In genomic region chr11:93542753-93543246, GRCh38 we compare ENCODE assay signal across 8 cellular contexts. TPM values are rescaled to one million over a fixed set of nuclear protein-coding genes. Genes with fewer than 3 reads are reported as not detected.
DNase-seq lines count a peak whose midpoint lies in the region; ATAC-seq, FAIRE-seq and TF ChIP-seq lines count a peak whose summit lies in the region.

No MANE protein-coding gene starts in this region.

- H3K27me3 Mint-ChIP-seq in activated naive CD8-positive, alpha-beta T cell = peaks cover 9% of the 10 kb centered on the region

- H3K4me1 Mint-ChIP-seq in activated naive CD8-positive, alpha-beta T cell (ENCODE audit: low read depth) = peaks cover 23% of the 10 kb centered on the region

- no peaks in the 10 kb centered on the region for H3K36me3 Mint-ChIP-seq in activated naive CD8-positive, alpha-beta T cell

- no peak for TF ChIP-seq CTCF in smooth muscle cell (IDR thresholded peaks at IDR 0.05; ENCODE audit: borderline replicate concordance, insufficient read depth, poor library complexity, severe bottlenecking)

- peaks cover 3% of the 10 kb centered on the region for H3F3A ChIP-seq in smooth muscle cell (ENCODE audit: low read depth)

- peak; percentile 41 for ATAC-seq in GM19351 (IDR thresholded peaks at IDR 0.05; ENCODE audit: unreplicated experiment)
- peak; percentile 8 for ATAC-seq in HG03378 (IDR thresholded peaks at IDR 0.05; ENCODE audit: unreplicated experiment)

- no peak overlapping the region for H3K27ac Mint-ChIP-seq in activated naive CD8-positive, alpha-beta T cell

- peak overlapping the region; percentile 83 for H3K4me3 Mint-ChIP-seq in activated naive CD8-positive, alpha-beta T cell

- no peak for FAIRE-seq in urothelium cell line (lab: Jason Lieb, UNC)

- H3K9ac ChIP-seq in BLaER1 treated with 17β-estradiol and CSF1 and Interleukin-3, amounts not matched to agents 10 nM and 100 nM = peak overlapping the region; percentile 77 to 87 (median 84)
- H3K9ac ChIP-seq in iPS-18a (ENCODE audit: low read length) (peak overlapping the region; percentile 67), smooth muscle cell (ENCODE audit: low read depth) (peak overlapping the region; percentile 84)

- H3K27me3 ChIP-seq in BLaER1 treated with 17β-estradiol and CSF1 and Interleukin-3, amounts not matched to agents 10 nM and 100 nM = no peaks in the 10 kb centered on the region
- H3K27me3 ChIP-seq in iPS-18a (ENCODE audit: control insufficient read depth, insufficient read depth, low read length) (no peaks in the 10 kb centered on the region), smooth muscle cell (ENCODE audit: low read depth) (no peaks in the 10 kb centered on the region)

- peak overlapping the region; percentile 75 to 90 (median 84) for H3K4me3 ChIP-seq in BLaER1 treated with 17β-estradiol and CSF1 and Interleukin-3, amounts not matched to agents 10 nM and 100 nM
- H3K4me3 ChIP-seq in iPS-18a (ENCODE audit: low read length) (peak overlapping the region; percentile 66), smooth muscle cell (peak overlapping the region; percentile 95)

- peaks cover 0 to 19% (median 11%) of the 10 kb centered on the region in 11 experiments; a peak in 13 of 22 replicates for H4K20me1 ChIP-seq in BLaER1 treated with 17β-estradiol and CSF1 and Interleukin-3, amounts not matched to agents 10 nM and 100 nM
- peaks cover 43% of the 10 kb centered on the region for H4K20me1 ChIP-seq in smooth muscle cell (ENCODE audit: low read depth)

- peaks cover 40% of the 10 kb centered on the region for H3K79me2 ChIP-seq in smooth muscle cell (ENCODE audit: low read depth)

- peak overlapping the region; percentile 36 to 86 (median 71); a peak in 21 of 22 replicates for H3K27ac ChIP-seq in BLaER1 treated with 17β-estradiol and CSF1 and Interleukin-3, amounts not matched to agents 10 nM and 100 nM
- no peak overlapping the region for H3K27ac ChIP-seq in iPS-18a (ENCODE audit: low read length)
- peak overlapping the region; percentile 56 for H3K27ac ChIP-seq in smooth muscle cell (ENCODE audit: low read depth)

- DNase-seq in smooth muscle cell (lab: John Stamatoyannopoulos, UW; ENCODE audit: unreplicated experiment) = no peak
- DNase-seq in H4 (ENCODE audit: low spot score) = no peak
- no peak for DNase-seq in urothelium cell line (ENCODE audit: low spot score)

- no peaks in the 10 kb centered on the region for H3K36me3 ChIP-seq in BLaER1 treated with 17β-estradiol and CSF1 and Interleukin-3, amounts not matched to agents 10 nM and 100 nM
- H3K36me3 ChIP-seq in iPS-18a (ENCODE audit: control insufficient read depth, low read depth, low read length) (no peaks in the 10 kb centered on the region), smooth muscle cell (ENCODE audit: low read depth) (no peaks in the 10 kb centered on the region)

- peak overlapping the region; percentile 83 for H2AFZ ChIP-seq in smooth muscle cell (ENCODE audit: low read depth)

- peak overlapping the region; percentile 76 to 92 (median 85) for H3K4me2 ChIP-seq in BLaER1 treated with 17β-estradiol and CSF1 and Interleukin-3, amounts not matched to agents 10 nM and 100 nM
- H3K4me2 ChIP-seq in smooth muscle cell = peak overlapping the region; percentile 96

- no peaks in the 10 kb centered on the region for H3K9me3 ChIP-seq in BLaER1 treated with 17β-estradiol and CSF1 and Interleukin-3, amounts not matched to agents 10 nM and 100 nM (replicated peaks in 1 of 11)
- H3K9me3 ChIP-seq in iPS-18a (ENCODE audit: control insufficient read depth, low read depth, low read length) (no peaks in the 10 kb centered on the region), smooth muscle cell (replicated peaks; ENCODE audit: low read depth) (no peaks in the 10 kb centered on the region)

- under 1% methylated on average over 39 of the region's 69 CpGs for WGBS in smooth muscle cell (ENCODE audit: low lambda C conversion rate)

- peaks cover 23 to 42% (median 32%) of the 10 kb centered on the region in 10 experiments for H3K4me1 ChIP-seq in BLaER1 treated with 17β-estradiol and CSF1 and Interleukin-3, amounts not matched to agents 10 nM and 100 nM
- H3K4me1 ChIP-seq in iPS-18a (ENCODE audit: control insufficient read depth, low read depth, low read length) (peaks cover 34% of the 10 kb centered on the region), smooth muscle cell (ENCODE audit: low read depth) (no peaks in the 10 kb centered on the region)

- H3K9me3 Mint-ChIP-seq in activated naive CD8-positive, alpha-beta T cell (ENCODE audit: low read depth) = no peaks in the 10 kb centered on the region

RNA-seq across cellular contexts. Expression of gene SMCO4, which starts 0.4 kb away (rescaled TPM):
- total RNA-seq in smooth muscle cell = 10.4 and 13.8 TPM in 2 replicates
- 37.4 and 50.7 TPM in 2 replicates for polyA plus RNA-seq in smooth muscle cell
- total RNA-seq in H4 (2014; rRNA removed; shearing (Covaris generic)) = 22.9 and 75.8 TPM in 2 replicates
